Comparison of ENCODE assay signal across 33 cellular contexts in the genomic region with DNA sequence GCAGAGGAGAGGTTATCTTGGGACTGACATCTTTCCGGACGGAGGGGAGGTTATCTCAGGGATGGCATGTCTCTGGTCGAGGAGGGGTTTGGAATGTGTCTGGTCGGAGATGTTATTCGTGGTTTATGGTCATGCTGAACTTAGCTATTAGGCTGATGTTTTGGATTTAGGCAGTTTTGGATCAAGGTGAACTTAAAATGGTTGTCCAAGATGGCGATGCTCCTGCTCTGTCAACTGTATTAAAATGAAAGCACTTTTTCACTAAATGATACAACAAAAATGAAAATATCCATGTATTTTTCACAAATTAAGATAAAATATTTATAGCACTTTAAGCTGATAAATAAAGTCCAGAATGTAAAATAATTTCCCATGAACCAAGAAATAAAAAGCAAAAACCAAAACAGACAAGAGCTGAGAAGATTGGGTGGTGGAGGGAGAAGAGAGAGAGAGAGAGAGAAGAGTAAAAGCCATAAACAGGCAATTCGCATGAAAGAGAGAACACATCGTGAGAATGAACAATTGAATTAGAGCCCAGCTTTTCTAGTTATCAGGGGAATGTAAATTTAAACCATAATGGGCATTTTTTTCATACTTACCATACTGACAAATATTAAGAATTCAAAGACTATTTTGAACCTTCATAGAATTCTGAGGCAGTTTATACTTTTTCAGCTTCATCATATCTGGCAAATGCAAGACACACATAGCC.
"Had no signal": no experiment of that assay in that cellular context is flagged by ENCODE, and none has a peak within 500 bp of the region (broad histone marks: within the 10 kb centered on the region; RNA-seq: fewer than 3 reads in every experiment).

No MANE protein-coding gene starts in this region.

- H3K27me3 ChIP-seq: dorsolateral prefrontal cortex, gastroesophageal sphincter had no signal

- H3K4me1 Mint-ChIP-seq: activated B cell treated with CpG ODN at 0.5 μM for 24 hours; activated T-helper 17 cell treated with anti-CD3 and anti-CD28 coated beads, Interleukin-2, amount 50 U/mL, for 72 hours; brain; central memory CD8-positive, alpha-beta T cell; endodermal cell; T-helper 17 cell had no signal

- H3K27ac Mint-ChIP-seq: activated B cell treated with CpG ODN at 0.5 μM for 24 hours; activated CD8-positive, alpha-beta T cell treated with anti-CD3 and anti-CD28 coated beads for 36 hours; activated naive CD8-positive, alpha-beta T cell; activated T-helper 17 cell treated with anti-CD3 and anti-CD28 coated beads, Interleukin-2, amount 50 U/mL, for 72 hours; brain; dendritic cell treated with granulocyte-macrophage colony-stimulating factor and Interleukin-4, amounts not matched to agents 40 ng/mL and 50 ng/mL, for 4 days; endodermal cell; T-helper 17 cell; T-helper 2 cell treated with Interferon-gamma antibody and Interleukin-4, amounts not matched to agents 5 μg/mL and 100 μg/mL, for 36 hours had no signal

- ATAC-seq: activated CD4-positive, CD25-positive, alpha-beta regulatory T cell treated with anti-CD3 and anti-CD28 coated beads, Interleukin-2, amount 50 U/mL, for 24 hours; activated CD8-positive, alpha-beta T cell treated with anti-CD3 and anti-CD28 coated beads for 36 hours; activated T-cell treated with anti-CD3 and anti-CD28 coated beads, Interleukin-2, amount 50 U/mL, for 4 hours; activated T-helper 17 cell treated with anti-CD3 and anti-CD28 coated beads, Interleukin-2, amount 50 U/mL, for 72 hours; esophagus mucosa; gastroesophageal sphincter; T-helper 17 cell had no signal

- H3K4me3 Mint-ChIP-seq: activated B cell treated with CpG ODN at 0.5 μM for 24 hours; activated CD8-positive, alpha-beta T cell treated with anti-CD3 and anti-CD28 coated beads for 36 hours; activated naive CD8-positive, alpha-beta T cell; activated T-cell treated with anti-CD3 and anti-CD28 coated beads, Interleukin-2, amount 50 U/mL, for 4 hours; activated T-helper 17 cell treated with anti-CD3 and anti-CD28 coated beads, Interleukin-2, amount 50 U/mL, for 72 hours; brain; central memory CD8-positive, alpha-beta T cell; dendritic cell treated with granulocyte-macrophage colony-stimulating factor and Interleukin-4, amounts not matched to agents 40 ng/mL and 50 ng/mL, for 4 days; endodermal cell; T-helper 17 cell; T-helper 2 cell treated with Interferon-gamma antibody and Interleukin-4, amounts not matched to agents 5 μg/mL and 100 μg/mL, for 36 hours had no signal

- H3K4me1 ChIP-seq: gastroesophageal sphincter had no signal

- H3K27ac ChIP-seq: coronary artery, dorsolateral prefrontal cortex, gastroesophageal sphincter, WERI-Rb-1 had no signal

- H3K4me3 ChIP-seq: coronary artery, dorsolateral prefrontal cortex, gastroesophageal sphincter had no signal

- H3K36me3 Mint-ChIP-seq: activated naive CD8-positive, alpha-beta T cell; brain had no signal

- DNase-seq: activated B cell treated with CpG ODN at 0.5 μM for 24 hours; activated CD4-positive, alpha-beta T cell treated with anti-CD3 and anti-CD28 coated beads for 48 hours; activated CD4-positive, alpha-beta T cell treated with anti-CD3 and anti-CD28 coated beads, Interleukin-2, amount 50 U/mL, for 1 hour; activated CD4-positive, alpha-beta T cell treated with anti-CD3 and anti-CD28 coated beads, Interleukin-2, amount 50 U/mL, for 48 hours; activated CD8-positive, alpha-beta memory T cell treated with anti-CD3 and anti-CD28 coated beads for 24 hours; activated CD8-positive, alpha-beta T cell treated with anti-CD3 and anti-CD28 coated beads for 36 hours; activated effector memory CD4-positive, alpha-beta T cell treated with Interleukin-2 at 50 U/mL for 16 hours; activated gamma-delta T cell treated with Interleukin-2 at 50 U/mL for 16 hours; activated naive CD4-positive, alpha-beta T cell treated with anti-CD3 and anti-CD28 coated beads, Interleukin-2, amount 50 U/mL, for 16 hours; activated naive CD4-positive, alpha-beta T cell treated with Interleukin-2 at 50 U/mL for 16 hours; activated T-cell treated with anti-CD3 and anti-CD28 coated beads, Interleukin-2, amount 50 U/mL, for 4 hours; amniotic stem cell; anterior cingulate cortex; dorsolateral prefrontal cortex; effector memory CD4-positive, alpha-beta T cell; endodermal cell; foreskin melanocyte; head of caudate nucleus; T-helper 1 cell; T-helper 17 cell; T1000; WERI-Rb-1 had no signal

- FAIRE-seq: bronchial epithelial cell had no signal

- H3K36me3 ChIP-seq: gastroesophageal sphincter, WERI-Rb-1 had no signal

- H3K27me3 Mint-ChIP-seq: activated B cell treated with CpG ODN at 0.5 μM for 24 hours; activated CD8-positive, alpha-beta T cell treated with anti-CD3 and anti-CD28 coated beads for 36 hours; activated naive CD8-positive, alpha-beta T cell; activated T-helper 17 cell treated with anti-CD3 and anti-CD28 coated beads, Interleukin-2, amount 50 U/mL, for 72 hours; central memory CD8-positive, alpha-beta T cell; dendritic cell treated with granulocyte-macrophage colony-stimulating factor and Interleukin-4, amounts not matched to agents 40 ng/mL and 50 ng/mL, for 4 days; T-helper 17 cell had no signal
